ENCODE assay signal across 24 cellular contexts in the genomic region with DNA sequence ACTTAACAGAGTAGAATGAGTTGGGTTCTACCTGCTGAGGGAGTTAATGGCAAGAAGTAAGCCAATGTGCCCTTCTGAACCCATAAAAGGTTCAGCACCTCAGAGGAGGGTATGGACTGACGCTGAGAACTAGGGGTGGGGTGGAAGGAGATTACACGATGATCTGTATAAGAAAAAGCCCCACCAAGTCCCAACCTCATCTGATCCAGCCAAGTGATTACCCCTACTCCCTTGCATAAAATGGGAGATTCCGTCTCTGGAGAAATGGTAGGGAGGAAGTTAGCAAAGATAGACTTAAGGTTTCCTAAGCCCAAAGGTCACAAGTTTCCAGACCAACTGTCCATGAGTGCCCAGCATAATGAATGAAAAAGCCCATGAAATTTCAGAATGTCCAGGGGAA. TPM values are rescaled to one million over a fixed set of nuclear protein-coding genes. Genes with fewer than 3 reads are reported as not detected.
DNase-seq lines count a peak whose midpoint lies in the region; ATAC-seq and TF ChIP-seq lines count a peak whose summit lies in the region.
"Had no signal": no experiment of that assay in that cellular context is flagged by ENCODE, and none has a peak within 500 bp of the region (broad histone marks: within the 10 kb centered on the region; RNA-seq: fewer than 3 reads in every experiment).

No MANE protein-coding gene starts in this region.

- BruUV-seq in PC-3 (replicated peaks; lab: Mats Ljungman, UMichigan), result no TSS peak

- CTCF ChIA-PET in PC-3 (lab: Charles Lee), result no interaction called here

- H3K4me1 ChIP-seq in mucosa of descending colon (ENCODE audit: low read depth), result no peaks in the 10 kb centered on the region
- no peaks in the 10 kb centered on the region for H3K4me1 ChIP-seq in PC-3 (ENCODE audit: insufficient read depth, low read length)
- H3K4me1 ChIP-seq: A549, BE2C, HAP-1 had no signal

- H3F3A ChIP-seq in PC-3 (ENCODE audit: low read length, unreplicated experiment), result peaks cover 4% of the 10 kb centered on the region

- H3K4me3 Mint-ChIP-seq in T-helper 17 cell (no peak overlapping the region), brain (peak overlapping the region in 1 of 5 experiments; percentile 3)
- H3K4me3 Mint-ChIP-seq: CD14-positive monocyte; CD4-positive, alpha-beta memory T cell had no signal

- H3K9ac ChIP-seq in PC-3 (ENCODE audit: low read length), result no peak overlapping the region
- H3K9ac ChIP-seq: BLaER1 treated with 17β-estradiol and CSF1 and Interleukin-3, amounts not matched to agents 10 nM and 100 nM had no signal

- no peaks in the 10 kb centered on the region for H3K27me3 ChIP-seq in PC-3 (ENCODE audit: low read length)
- H3K27me3 ChIP-seq: BE2C; BLaER1 treated with 17β-estradiol and CSF1 and Interleukin-3, amounts not matched to agents 10 nM and 100 nM had no signal

- no peak overlapping the region for H3K4me2 ChIP-seq in PC-3 (ENCODE audit: low read length)
- H3K4me2 ChIP-seq: A549; BLaER1 treated with 17β-estradiol and CSF1 and Interleukin-3, amounts not matched to agents 10 nM and 100 nM had no signal

- no peaks in the 10 kb centered on the region for H3K9me3 Mint-ChIP-seq in brain
- H3K9me3 Mint-ChIP-seq: CD14-positive monocyte; CD4-positive, alpha-beta memory T cell had no signal

- no peak overlapping the region for H3K4me3 ChIP-seq in mucosa of descending colon
- H3K4me3 ChIP-seq in PC-3 (ENCODE audit: low read length), result no peak overlapping the region
- H3K4me3 ChIP-seq: A549; BLaER1 treated with 17β-estradiol and CSF1 and Interleukin-3, amounts not matched to agents 10 nM and 100 nM; HAP-1 had no signal

- H3K9me3 ChIP-seq in T-helper 17 cell (ENCODE audit: control insufficient read depth, low read length, poor library complexity, severe bottlenecking), result no peaks in the 10 kb centered on the region
- no peaks in the 10 kb centered on the region for H3K9me3 ChIP-seq in mucosa of descending colon
- no peaks in the 10 kb centered on the region for H3K9me3 ChIP-seq in PC-3 (ENCODE audit: low read length)
- H3K9me3 ChIP-seq: A549; BE2C; BLaER1 treated with 17β-estradiol and CSF1 and Interleukin-3, amounts not matched to agents 10 nM and 100 nM; HAP-1 had no signal

- ATAC-seq in T-helper 17 cell, result no peak
- peak; percentile 57 for ATAC-seq in mucosa of descending colon
- ATAC-seq in GM18909 (IDR thresholded peaks at IDR 0.05; ENCODE audit: poor library complexity, unreplicated experiment), result no peak
- no peak for ATAC-seq in PC-3
- ATAC-seq: A549 had no signal

- intact Hi-C loops in mucosa of descending colon (cut with DNase I, micrococcal nuclease) (no loop called here), PC-3 (cut with micrococcal nuclease) (loop anchor here (5.0 kb wide), 1 partner anchor 39 kb away; the partner anchor contains the start of gene ABCF3)

- no peaks in the 10 kb centered on the region for H4K20me1 ChIP-seq in PC-3 (ENCODE audit: low read length)

- H3K27ac ChIP-seq in PC-3 (ENCODE audit: low read length), result no peak overlapping the region
- H3K27ac ChIP-seq: A549; BLaER1 treated with 17β-estradiol and CSF1 and Interleukin-3, amounts not matched to agents 10 nM and 100 nM had no signal

- no peaks in the 10 kb centered on the region for H3K79me2 ChIP-seq in PC-3 (ENCODE audit: low read length)

- H3K36me3 ChIP-seq in mucosa of descending colon (ENCODE audit: low read depth), result no peaks in the 10 kb centered on the region
- peaks cover 11% of the 10 kb centered on the region for H3K36me3 ChIP-seq in PC-3 (ENCODE audit: low read depth, low read length)

- peak overlapping the region; percentile 65 for H3K27ac Mint-ChIP-seq in T-helper 17 cell
- peak overlapping the region in 3 of 5 experiments; percentile 3 to 26 (median 21) for H3K27ac Mint-ChIP-seq in brain

- no peaks in the 10 kb centered on the region for H3K27me3 Mint-ChIP-seq in T-helper 17 cell
- no peaks in the 10 kb centered on the region for H3K27me3 Mint-ChIP-seq in brain
- H3K27me3 Mint-ChIP-seq: CD4-positive, alpha-beta memory T cell had no signal

- POLR2A ChIA-PET in PC-3 (lab: Charles Lee; ENCODE audit: unreplicated experiment), result interaction anchor here (0.7 kb wide), 1 partner anchor 37 kb away, joined by 3 read pairs; no protein-coding TSS in a partner anchor

- no peaks in the 10 kb centered on the region for H3K36me3 Mint-ChIP-seq in T-helper 17 cell (ENCODE audit: low read depth)
- H3K36me3 Mint-ChIP-seq in brain, result peaks cover 3% of the 10 kb centered on the region

- H3K9me2 ChIP-seq in PC-3 (replicated peaks; ENCODE audit: low read length), result no peaks in the 10 kb centered on the region

- H3K4me1 Mint-ChIP-seq in T-helper 17 cell (no peaks in the 10 kb centered on the region), brain (peaks cover 37% of the 10 kb centered on the region)

- TF ChIP-seq CTCF in brain (conservative IDR thresholded peaks at IDR 0.05), result no peak
- TF ChIP-seq CTCF in mucosa of descending colon (IDR thresholded peaks at IDR 0.05), result no peak
- no peak for TF ChIP-seq CTCF in PC-3 (conservative IDR thresholded peaks at IDR 0.05; ENCODE audit: low read depth, low read length)

- no peak overlapping the region for H2AFZ ChIP-seq in PC-3 (ENCODE audit: low read length)

- peak; percentile 10 for DNase-seq in CD1c-positive myeloid dendritic cell (ENCODE audit: extremely low spot score)
- no peak for DNase-seq in T-helper 17 cell
- DNase-seq in mucosa of descending colon, result no peak
- no peak for DNase-seq in NCI-H2196 treated with DMSO at 0.1 percent for 48 hours (lab: John Stamatoyannopoulos, UW; ENCODE audit: unreplicated experiment)
- DNase-seq in PC-3, result no peak
- DNase-seq in GF-D8 (lab: John Stamatoyannopoulos, UW), result no peak
- DNase-seq: 8988T; ACHN; AML-193; BE2C; Calu3; CD4-positive, alpha-beta memory T cell; COR-L47; DMS53; DMS79 treated with DMSO at 0.1 percent for 48 hours; GOT3 had no signal

RNA-seq across cellular contexts. Expression of gene DVL3, which starts 7.1 kb away (rescaled TPM):
- total RNA-seq in T-helper 17 cell (10 to 100 TPM; 31.5 to 42.9 TPM), mucosa of descending colon (100 to 1,000 TPM in 1 of 3 donors, 10 to 100 TPM in 2; 63.3 to 104 (median 69.1) TPM), PC-3 (2014; rRNA removed) (50.6 and 56.1 TPM in 2 replicates)
- 119 TPM for polyA plus RNA-seq in brain (ENCODE audit: insufficient read depth, low read depth, low replicate concordance)

RNA-seq across cellular contexts. Expression of gene EIF2B5, which starts 12.9 kb away (rescaled TPM):
- total RNA-seq in T-helper 17 cell (10 to 100 TPM; 49.5 to 53.8 TPM), mucosa of descending colon (10 to 100 TPM; 41.4 to 48.6 (median 47.0) TPM), PC-3 (2014; rRNA removed) (51.3 and 57.0 TPM in 2 replicates)
- polyA plus RNA-seq in brain (ENCODE audit: insufficient read depth, low read depth, low replicate concordance), result 43.7 TPM

RNA-seq across cellular contexts. Expression of gene AP2M1, which starts 26.6 kb away (rescaled TPM):
- 100 to 1,000 TPM; 120 to 164 TPM for total RNA-seq in T-helper 17 cell
- polyA plus RNA-seq in brain (ENCODE audit: insufficient read depth, low read depth, low replicate concordance), result 521 TPM
- total RNA-seq in mucosa of descending colon, result 100 to 1,000 TPM; 215 to 297 (median 227) TPM
- 522 and 538 TPM in 2 replicates for total RNA-seq in PC-3 (2014; rRNA removed)

RNA-seq across cellular contexts. Expression of gene ABCF3, which starts 37.9 kb away (rescaled TPM):
- total RNA-seq in T-helper 17 cell, result 100 to 1,000 TPM; 118 to 120 TPM
- polyA plus RNA-seq in brain (ENCODE audit: insufficient read depth, low read depth, low replicate concordance), result 44.2 TPM
- total RNA-seq in mucosa of descending colon, result 10 to 100 TPM; 60.7 to 79.7 (median 72.3) TPM
- total RNA-seq in PC-3 (2014; rRNA removed), result 84.7 and 85.5 TPM in 2 replicates

RNA-seq across cellular contexts. Expression of gene HTR3E, which starts 51.2 kb away (rescaled TPM):
- total RNA-seq in T-helper 17 cell (not detected), mucosa of descending colon (under 1 TPM; 0.16 to 0.70 (median 0.35) TPM), PC-3 (2014; rRNA removed) (not detected in 2 replicates)
- not detected for polyA plus RNA-seq in brain (ENCODE audit: insufficient read depth, low read depth, low replicate concordance)
- total RNA-seq: Calu3; CD4-positive, alpha-beta memory T cell; Daoy; G401 had no signal
- polyA plus RNA-seq: A549; CD14-positive monocyte; CD4-positive, alpha-beta memory T cell had no signal
